Comparison of ENCODE assay signal across 38 cellular contexts in genomic region chr2:88098558-88098900, GRCh38. TPM values are rescaled to one million over a fixed set of nuclear protein-coding genes. Genes with fewer than 3 reads are reported as not detected.
"Had no signal": no experiment of that assay in that cellular context is flagged by ENCODE, and none has a peak within 500 bp of the region (broad histone marks: within the 10 kb centered on the region; RNA-seq: fewer than 3 reads in every experiment).

No MANE protein-coding gene starts in this region.

- H3K9me3 ChIP-seq: adrenal gland, body of pancreas, breast epithelium had no signal

- H3K4me3 ChIP-seq: adrenal gland, body of pancreas, breast epithelium had no signal

- ATAC-seq: activated CD8-positive, alpha-beta T cell treated with anti-CD3 and anti-CD28 coated beads for 36 hours; activated naive CD4-positive, alpha-beta T cell treated with anti-CD3 and anti-CD28 coated beads, Interleukin-2, amount 50 U/mL, for 72 hours; activated T-cell treated with anti-CD3 and anti-CD28 coated beads, Interleukin-2, amount 50 U/mL, for 4 hours; activated T-cell treated with anti-CD3 and anti-CD28 coated beads, Interleukin-2, amount 50 U/mL, for 72 hours; activated T-helper 17 cell treated with anti-CD3 and anti-CD28 coated beads, Interleukin-2, amount 50 U/mL, for 72 hours; body of pancreas had no signal

- DNase-seq: activated B cell treated with CpG ODN at 0.5 μM for 24 hours; activated CD4-positive, alpha-beta memory T cell treated with anti-CD3 and anti-CD28 coated beads for 36 hours; activated CD4-positive, alpha-beta T cell treated with anti-CD3 and anti-CD28 coated beads for 4 hours; activated CD4-positive, alpha-beta T cell treated with anti-CD3 and anti-CD28 coated beads, Interleukin-2, amount 10 ng/mL, durations not matched to agents 24 days and 14 days; activated CD4-positive, alpha-beta T cell treated with anti-CD3 and anti-CD28 coated beads, Interleukin-2, amount 50 U/mL, for 1 hour; activated CD4-positive, alpha-beta T cell treated with anti-CD3 and anti-CD28 coated beads, Interleukin-2, amount 50 U/mL, for 4 hours; activated CD4-positive, CD25-positive, alpha-beta regulatory T cell treated with anti-CD3 and anti-CD28 coated beads, Interleukin-2, amount 50 U/mL, for 72 hours; activated CD8-positive, alpha-beta memory T cell treated with anti-CD3 and anti-CD28 coated beads, Interleukin-2, amount 50 U/mL, for 4 hours; activated CD8-positive, alpha-beta T cell treated with anti-CD3 and anti-CD28 coated beads for 36 hours; activated effector memory CD4-positive, alpha-beta T cell treated with anti-CD3 and anti-CD28 coated beads, Interleukin-2, amount 50 U/mL, for 16 hours; activated gamma-delta T cell treated with Interleukin-2 at 50 U/mL for 16 hours; activated naive CD4-positive, alpha-beta T cell; activated naive CD4-positive, alpha-beta T cell treated with anti-CD3 and anti-CD28 coated beads for 36 hours; activated naive CD4-positive, alpha-beta T cell treated with anti-CD3 and anti-CD28 coated beads, Interleukin-2, amount 50 U/mL, for 16 hours; activated naive CD8-positive, alpha-beta T cell treated with anti-CD3 and anti-CD28 coated beads for 36 hours; activated T-cell treated with anti-CD3 and anti-CD28 coated beads for 4 hours; activated T-cell treated with anti-CD3 and anti-CD28 coated beads, Interleukin-2, amount 50 U/mL, for 1 hour; activated T-cell treated with anti-CD3 and anti-CD28 coated beads, Interleukin-2, amount 50 U/mL, for 4 hours; activated T-cell treated with anti-CD3 and anti-CD28 coated beads, Interleukin-2, amount 50 U/mL, for 72 hours; adrenal gland; amniotic stem cell; aorta; body of pancreas; brain microvascular endothelial cell; caudate nucleus; cerebellar nuclear complex; T-helper 1 cell; T-helper 2 cell; T-helper 9 cell had no signal

- H3K27ac ChIP-seq: adrenal gland, body of pancreas, brain microvascular endothelial cell, VCaP had no signal

- H3K4me1 ChIP-seq: adrenal gland, body of pancreas, breast epithelium had no signal

- H3K27me3 ChIP-seq: adrenal gland, body of pancreas, brain microvascular endothelial cell, breast epithelium had no signal

- FAIRE-seq: astrocyte, TTC549 had no signal

- H3K36me3 ChIP-seq: adrenal gland, brain microvascular endothelial cell, breast epithelium had no signal

RNA-seq across cellular contexts. Expression of gene FABP1, which starts 29.3 kb away (rescaled TPM):
- total RNA-seq: activated B cell treated with CpG ODN at 0.5 μM for 24 hours; activated CD4-positive, alpha-beta memory T cell treated with anti-CD3 and anti-CD28 coated beads for 36 hours; activated CD4-positive, alpha-beta T cell treated with anti-CD3 and anti-CD28 coated beads, Interleukin-2, amount 10 ng/mL, durations not matched to agents 24 days and 14 days; activated CD8-positive, alpha-beta memory T cell treated with anti-CD3 and anti-CD28 coated beads for 36 hours; activated CD8-positive, alpha-beta T cell treated with anti-CD3 and anti-CD28 coated beads for 36 hours; activated naive CD4-positive, alpha-beta T cell treated with anti-CD3 and anti-CD28 coated beads for 36 hours; activated naive CD4-positive, alpha-beta T cell treated with anti-CD3 and anti-CD28 coated beads, Interleukin-2, amount 50 U/mL, for 72 hours; activated naive CD8-positive, alpha-beta T cell treated with anti-CD3 and anti-CD28 coated beads for 36 hours; activated T-cell treated with anti-CD3 and anti-CD28 coated beads, Interleukin-2, amount 50 U/mL, for 72 hours; activated T-helper 1 cell treated with anti-CD3 and anti-CD28 coated beads, Interleukin-12 subunit alpha, Interleukin-12 subunit beta, Interleukin-2, Interleukin-4 antibody, amounts not matched to agents 30 ng/mL and 10 ng/mL and 1 ng/mL, durations not matched to agents 14 hours and 24 hours and 36 hours; activated T-helper 17 cell treated with anti-CD3 and anti-CD28 coated beads, Interleukin-2, amount 50 U/mL, for 72 hours; aorta; astrocyte; body of pancreas; chondrocyte had no signal

RNA-seq across cellular contexts. Expression of gene SMYD1, which starts 30.9 kb away (rescaled TPM):
- total RNA-seq: activated B cell treated with CpG ODN at 0.5 μM for 24 hours; activated CD4-positive, alpha-beta memory T cell treated with anti-CD3 and anti-CD28 coated beads for 36 hours; activated CD4-positive, alpha-beta T cell treated with anti-CD3 and anti-CD28 coated beads, Interleukin-2, amount 10 ng/mL, durations not matched to agents 24 days and 14 days; activated CD8-positive, alpha-beta memory T cell treated with anti-CD3 and anti-CD28 coated beads for 36 hours; activated CD8-positive, alpha-beta T cell treated with anti-CD3 and anti-CD28 coated beads for 36 hours; activated naive CD4-positive, alpha-beta T cell treated with anti-CD3 and anti-CD28 coated beads for 36 hours; activated naive CD4-positive, alpha-beta T cell treated with anti-CD3 and anti-CD28 coated beads, Interleukin-2, amount 50 U/mL, for 72 hours; activated naive CD8-positive, alpha-beta T cell treated with anti-CD3 and anti-CD28 coated beads for 36 hours; activated T-cell treated with anti-CD3 and anti-CD28 coated beads, Interleukin-2, amount 50 U/mL, for 4 hours; activated T-cell treated with anti-CD3 and anti-CD28 coated beads, Interleukin-2, amount 50 U/mL, for 72 hours; activated T-helper 1 cell treated with anti-CD3 and anti-CD28 coated beads, Interleukin-12 subunit alpha, Interleukin-12 subunit beta, Interleukin-2, Interleukin-4 antibody, amounts not matched to agents 30 ng/mL and 10 ng/mL and 1 ng/mL, durations not matched to agents 14 hours and 24 hours and 36 hours; activated T-helper 17 cell treated with anti-CD3 and anti-CD28 coated beads, Interleukin-2, amount 50 U/mL, for 72 hours; aorta; astrocyte; body of pancreas; chondrocyte had no signal
